In the genomic region with DNA sequence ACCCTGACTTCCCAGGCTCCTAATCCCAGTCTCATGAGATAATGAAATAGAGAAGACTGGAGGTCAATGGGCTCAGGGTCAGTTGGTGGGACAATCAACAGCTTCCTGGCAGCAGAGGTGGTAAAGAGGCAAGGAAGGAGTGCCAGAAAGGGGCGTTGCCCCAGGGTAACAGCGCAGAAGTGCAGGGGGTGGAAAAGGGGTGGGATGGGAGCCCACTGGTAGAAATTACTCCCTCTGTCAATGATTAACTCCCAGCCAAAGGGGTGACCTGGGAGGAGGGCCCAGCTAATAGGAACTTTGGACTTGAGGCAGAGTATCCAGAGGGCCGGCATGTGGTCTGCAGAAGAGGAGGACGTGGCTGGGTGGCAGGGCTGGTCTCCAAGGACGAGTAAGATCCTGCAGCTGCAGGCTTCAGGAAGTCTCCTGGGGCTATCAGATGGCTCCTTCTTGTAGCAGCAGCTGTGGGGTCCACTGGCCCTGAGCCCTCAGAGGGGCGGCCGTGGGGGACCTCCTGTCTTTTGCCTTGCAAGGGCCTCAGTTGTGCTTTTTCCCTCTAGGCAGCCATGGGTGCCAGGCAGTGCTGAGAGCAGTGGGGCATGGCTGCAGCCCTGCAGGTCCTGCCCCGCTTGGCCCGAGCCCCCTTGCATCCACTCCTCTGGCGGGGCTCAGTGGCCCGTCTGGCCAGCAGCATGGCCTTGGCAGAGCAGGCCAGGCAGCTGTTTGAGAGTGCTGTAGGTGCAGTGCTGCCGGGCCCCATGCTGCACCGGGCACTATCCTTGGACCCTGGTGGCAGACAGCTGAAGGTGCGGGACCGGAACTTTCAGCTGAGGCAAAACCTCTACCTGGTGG, we compare ENCODE assay signal across 1 cellular context.
TF ChIP-seq lines count a peak whose summit lies in the region.

No MANE protein-coding gene starts in this region.

TF ChIP-seq in HepG2, 621 proteins besides CTCF, POLR2A, EP300 and RAD21 (continued from another document and continues in another):
- TF ChIP-seq, protein P1, sequence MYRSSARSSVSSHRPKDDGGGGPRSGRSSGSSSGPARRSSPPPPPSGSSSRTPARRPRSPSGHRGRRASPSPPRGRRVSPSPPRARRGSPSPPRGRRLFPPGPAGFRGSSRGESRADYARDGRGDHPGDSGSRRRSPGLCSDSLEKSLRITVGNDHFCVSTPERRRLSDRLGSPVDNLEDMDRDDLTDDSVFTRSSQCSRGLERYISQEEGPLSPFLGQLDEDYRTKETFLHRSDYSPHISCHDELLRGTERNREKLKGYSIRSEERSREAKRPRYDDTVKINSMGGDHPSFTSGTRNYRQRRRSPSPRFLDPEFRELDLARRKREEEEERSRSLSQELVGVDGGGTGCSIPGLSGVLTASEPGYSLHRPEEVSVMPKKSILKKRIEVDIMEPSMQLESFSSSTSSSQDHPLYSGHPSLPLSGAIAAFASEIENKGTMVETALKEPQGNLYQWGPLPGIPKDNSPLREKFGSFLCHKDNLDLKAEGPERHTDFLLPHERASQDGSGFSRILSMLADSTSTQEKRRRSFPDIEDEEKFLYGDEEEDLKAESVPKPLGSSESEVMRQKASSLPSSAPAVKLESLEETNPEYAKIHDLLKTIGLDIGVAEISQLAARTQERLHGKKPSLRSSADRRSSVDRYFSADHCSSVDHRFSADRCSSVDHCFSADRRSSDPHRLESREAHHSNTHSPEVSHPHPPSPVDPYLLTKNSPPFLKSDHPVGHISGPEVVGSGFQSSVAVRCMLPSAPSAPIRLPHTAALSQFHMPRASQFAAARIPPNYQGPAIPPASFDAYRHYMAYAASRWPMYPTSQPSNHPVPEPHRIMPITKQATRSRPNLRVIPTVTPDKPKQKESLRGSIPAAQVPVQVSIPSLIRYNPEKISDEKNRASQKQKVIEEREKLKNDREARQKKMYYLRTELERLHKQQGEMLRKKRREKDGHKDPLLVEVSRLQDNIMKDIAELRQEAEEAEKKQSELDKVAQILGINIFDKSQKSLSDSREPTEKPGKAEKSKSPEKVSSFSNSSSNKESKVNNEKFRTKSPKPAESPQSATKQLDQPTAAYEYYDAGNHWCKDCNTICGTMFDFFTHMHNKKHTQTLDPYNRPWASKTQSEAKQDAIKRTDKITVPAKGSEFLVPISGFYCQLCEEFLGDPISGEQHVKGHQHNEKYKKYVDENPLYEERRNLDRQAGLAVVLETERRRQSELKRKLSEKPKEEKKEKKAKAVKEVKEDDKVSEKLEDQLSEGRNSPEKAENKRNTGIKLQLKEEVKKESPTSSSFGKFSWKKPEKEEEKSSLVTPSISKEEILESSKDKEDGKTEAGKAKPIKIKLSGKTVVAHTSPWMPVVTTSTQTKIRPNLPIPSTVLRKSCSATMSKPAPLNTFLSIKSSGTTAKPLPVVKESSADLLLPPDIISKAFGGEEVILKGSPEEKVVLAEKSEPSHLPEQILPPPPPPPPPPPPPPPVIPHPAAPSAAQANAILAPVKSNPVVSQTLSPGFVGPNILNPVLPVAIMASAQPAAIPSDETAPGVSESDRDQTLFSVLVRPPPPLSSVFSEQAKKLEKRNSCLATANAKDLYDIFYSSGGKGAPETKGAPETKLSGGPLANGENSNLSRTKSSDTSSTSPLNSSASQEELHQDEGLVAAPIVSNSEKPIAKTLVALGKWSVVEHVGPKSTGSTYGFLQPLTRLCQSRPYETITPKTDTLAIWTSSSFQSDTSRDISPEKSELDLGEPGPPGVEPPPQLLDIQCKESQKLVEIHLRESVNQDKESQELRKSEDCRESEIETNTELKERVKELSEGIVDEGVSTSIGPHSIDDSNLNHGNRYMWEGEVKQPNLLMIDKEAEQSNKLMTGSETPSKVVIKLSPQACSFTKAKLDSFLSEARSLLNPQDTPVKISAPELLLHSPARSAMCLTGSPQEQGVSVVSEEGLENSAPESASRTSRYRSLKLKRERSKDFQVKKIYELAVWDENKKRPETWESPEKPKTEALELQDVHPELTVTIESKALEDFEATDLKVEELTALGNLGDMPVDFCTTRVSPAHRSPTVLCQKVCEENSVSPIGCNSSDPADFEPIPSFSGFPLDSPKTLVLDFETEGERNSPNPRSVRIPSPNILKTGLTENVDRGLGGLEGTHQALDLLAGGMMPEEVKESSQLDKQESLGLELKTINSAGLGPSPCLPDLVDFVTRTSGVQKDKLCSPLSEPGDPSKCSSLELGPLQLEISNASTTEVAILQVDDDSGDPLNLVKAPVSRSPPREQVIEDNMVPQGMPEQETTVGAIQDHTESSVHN (CRISPR knock-in tag; IDR thresholded peaks at IDR 0.05) = no peak
- TF ChIP-seq ZMYM3 (CRISPR knock-in tag; IDR thresholded peaks at IDR 0.05) (no peak), ETV6 (CRISPR knock-in tag; conservative IDR thresholded peaks at IDR 0.05) (0 out of 2 replicates have a peak, but pooled peaks have one; percentile 23), KAT7 (CRISPR knock-in tag; IDR thresholded peaks at IDR 0.05; ENCODE audit: borderline replicate concordance) (no peak), RNF2 (conservative IDR thresholded peaks at IDR 0.05; ENCODE audit: low read depth) (no peak), GPN1 (CRISPR knock-in tag; IDR thresholded peaks at IDR 0.05; ENCODE audit: borderline replicate concordance) (no peak), ZNF225 (CRISPR knock-in tag; IDR thresholded peaks at IDR 0.05) (no peak), NR2C2 (CRISPR knock-in tag; IDR thresholded peaks at IDR 0.05; ENCODE audit: borderline replicate concordance) (peak; percentile 71; the same call in 1 of the 2 replicates), ZNF253 (CRISPR knock-in tag; IDR thresholded peaks at IDR 0.05; ENCODE audit: borderline replicate concordance) (no peak), ZMYM2 (CRISPR knock-in tag; IDR thresholded peaks at IDR 0.05) (no peak), ZNF543 (CRISPR knock-in tag; IDR thresholded peaks at IDR 0.05) (no peak), ZNF17 (CRISPR knock-in tag; IDR thresholded peaks at IDR 0.05) (no peak), WIZ (CRISPR knock-in tag; IDR thresholded peaks at IDR 0.05) (no peak), IKZF1 (IDR thresholded peaks at IDR 0.05) (no peak), ZNF431 (CRISPR knock-in tag; IDR thresholded peaks at IDR 0.05; ENCODE audit: borderline replicate concordance, low read depth) (peak; percentile 86; the same call in 1 of the 2 replicates), ZNF121 (CRISPR knock-in tag; IDR thresholded peaks at IDR 0.05) (no peak; the same call in 1 of the 2 replicates), RFX5 (IDR thresholded peaks at IDR 0.05; ENCODE audit: low read depth, low read length) (no peak), ZBTB20 (CRISPR knock-in tag; IDR thresholded peaks at IDR 0.05; ENCODE audit: borderline replicate concordance, low read depth) (peak; percentile 62; the same call in 1 of the 2 replicates), ZNF317 (CRISPR knock-in tag; IDR thresholded peaks at IDR 0.05) (no peak), ZKSCAN5 (CRISPR knock-in tag; IDR thresholded peaks at IDR 0.05) (no peak), ZNF460 (CRISPR knock-in tag; IDR thresholded peaks at IDR 0.05; ENCODE audit: borderline replicate concordance) (no peak), ZNF264 (CRISPR knock-in tag; IDR thresholded peaks at IDR 0.05) (no peak), HCFC1 (IDR thresholded peaks at IDR 0.05; ENCODE audit: low read depth, low read length) (no peak), MBNL3 (CRISPR knock-in tag; conservative IDR thresholded peaks at IDR 0.05) (no peak), SPEN (CRISPR knock-in tag; IDR thresholded peaks at IDR 0.05; ENCODE audit: low read depth) (peak; percentile 56; the same call in 1 of the 2 replicates), CHCHD3 (CRISPR knock-in tag; IDR thresholded peaks at IDR 0.05) (0 out of 2 replicates have a peak, but pooled peaks have one; percentile 76), SETDB1 (CRISPR knock-in tag; IDR thresholded peaks at IDR 0.05; ENCODE audit: borderline replicate concordance) (no peak), NBN (conservative IDR thresholded peaks at IDR 0.05) (no peak), SP5 (CRISPR knock-in tag; IDR thresholded peaks at IDR 0.05; ENCODE audit: borderline replicate concordance, low read depth) (peak; percentile 98), JDP2 (CRISPR knock-in tag; IDR thresholded peaks at IDR 0.05; ENCODE audit: borderline replicate concordance) (no peak; the same call in 1 of the 2 replicates), SAP130 (CRISPR knock-in tag; IDR thresholded peaks at IDR 0.05; ENCODE audit: low read depth) (peak; percentile 96), ZNF775 (CRISPR knock-in tag; IDR thresholded peaks at IDR 0.05; ENCODE audit: borderline replicate concordance) (0 out of 2 replicates have a peak, but pooled peaks have one; percentile 56), MAFF (IDR thresholded peaks at IDR 0.05; ENCODE audit: low read depth, low read length) (no peak), ZNF260 (CRISPR knock-in tag; IDR thresholded peaks at IDR 0.05; ENCODE audit: borderline replicate concordance, low read depth) (no peak), NR2F1 (CRISPR knock-in tag; IDR thresholded peaks at IDR 0.05) (peak; percentile 6 to 24; a peak in 1 of 4 replicates), PAF1 (CRISPR knock-in tag; IDR thresholded peaks at IDR 0.05) (no peak), AGO1 (IDR thresholded peaks at IDR 0.05; ENCODE audit: low read depth, low read length, poor library complexity, severe bottlenecking) (no peak), PRMT3 (CRISPR knock-in tag; IDR thresholded peaks at IDR 0.05; ENCODE audit: borderline replicate concordance, low read depth) (no peak)
- TF ChIP-seq, protein P2, sequence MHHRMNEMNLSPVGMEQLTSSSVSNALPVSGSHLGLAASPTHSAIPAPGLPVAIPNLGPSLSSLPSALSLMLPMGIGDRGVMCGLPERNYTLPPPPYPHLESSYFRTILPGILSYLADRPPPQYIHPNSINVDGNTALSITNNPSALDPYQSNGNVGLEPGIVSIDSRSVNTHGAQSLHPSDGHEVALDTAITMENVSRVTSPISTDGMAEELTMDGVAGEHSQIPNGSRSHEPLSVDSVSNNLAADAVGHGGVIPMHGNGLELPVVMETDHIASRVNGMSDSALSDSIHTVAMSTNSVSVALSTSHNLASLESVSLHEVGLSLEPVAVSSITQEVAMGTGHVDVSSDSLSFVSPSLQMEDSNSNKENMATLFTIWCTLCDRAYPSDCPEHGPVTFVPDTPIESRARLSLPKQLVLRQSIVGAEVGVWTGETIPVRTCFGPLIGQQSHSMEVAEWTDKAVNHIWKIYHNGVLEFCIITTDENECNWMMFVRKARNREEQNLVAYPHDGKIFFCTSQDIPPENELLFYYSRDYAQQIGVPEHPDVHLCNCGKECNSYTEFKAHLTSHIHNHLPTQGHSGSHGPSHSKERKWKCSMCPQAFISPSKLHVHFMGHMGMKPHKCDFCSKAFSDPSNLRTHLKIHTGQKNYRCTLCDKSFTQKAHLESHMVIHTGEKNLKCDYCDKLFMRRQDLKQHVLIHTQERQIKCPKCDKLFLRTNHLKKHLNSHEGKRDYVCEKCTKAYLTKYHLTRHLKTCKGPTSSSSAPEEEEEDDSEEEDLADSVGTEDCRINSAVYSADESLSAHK (CRISPR knock-in tag; IDR thresholded peaks at IDR 0.05; ENCODE audit: borderline replicate concordance) = no peak
- TF ChIP-seq, protein P3, sequence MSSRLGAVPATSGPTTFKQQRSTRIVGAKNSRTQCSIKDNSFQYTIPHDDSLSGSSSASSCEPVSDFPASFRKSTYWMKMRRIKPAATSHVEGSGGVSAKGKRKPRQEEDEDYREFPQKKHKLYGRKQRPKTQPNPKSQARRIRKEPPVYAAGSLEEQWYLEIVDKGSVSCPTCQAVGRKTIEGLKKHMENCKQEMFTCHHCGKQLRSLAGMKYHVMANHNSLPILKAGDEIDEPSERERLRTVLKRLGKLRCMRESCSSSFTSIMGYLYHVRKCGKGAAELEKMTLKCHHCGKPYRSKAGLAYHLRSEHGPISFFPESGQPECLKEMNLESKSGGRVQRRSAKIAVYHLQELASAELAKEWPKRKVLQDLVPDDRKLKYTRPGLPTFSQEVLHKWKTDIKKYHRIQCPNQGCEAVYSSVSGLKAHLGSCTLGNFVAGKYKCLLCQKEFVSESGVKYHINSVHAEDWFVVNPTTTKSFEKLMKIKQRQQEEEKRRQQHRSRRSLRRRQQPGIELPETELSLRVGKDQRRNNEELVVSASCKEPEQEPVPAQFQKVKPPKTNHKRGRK (CRISPR knock-in tag; IDR thresholded peaks at IDR 0.05) = no peak
- TF ChIP-seq, protein P4, sequence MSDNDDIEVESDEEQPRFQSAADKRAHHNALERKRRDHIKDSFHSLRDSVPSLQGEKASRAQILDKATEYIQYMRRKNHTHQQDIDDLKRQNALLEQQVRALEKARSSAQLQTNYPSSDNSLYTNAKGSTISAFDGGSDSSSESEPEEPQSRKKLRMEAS (IDR thresholded peaks at IDR 0.05) = peak; percentile 96
- TF ChIP-seq, protein P5, sequence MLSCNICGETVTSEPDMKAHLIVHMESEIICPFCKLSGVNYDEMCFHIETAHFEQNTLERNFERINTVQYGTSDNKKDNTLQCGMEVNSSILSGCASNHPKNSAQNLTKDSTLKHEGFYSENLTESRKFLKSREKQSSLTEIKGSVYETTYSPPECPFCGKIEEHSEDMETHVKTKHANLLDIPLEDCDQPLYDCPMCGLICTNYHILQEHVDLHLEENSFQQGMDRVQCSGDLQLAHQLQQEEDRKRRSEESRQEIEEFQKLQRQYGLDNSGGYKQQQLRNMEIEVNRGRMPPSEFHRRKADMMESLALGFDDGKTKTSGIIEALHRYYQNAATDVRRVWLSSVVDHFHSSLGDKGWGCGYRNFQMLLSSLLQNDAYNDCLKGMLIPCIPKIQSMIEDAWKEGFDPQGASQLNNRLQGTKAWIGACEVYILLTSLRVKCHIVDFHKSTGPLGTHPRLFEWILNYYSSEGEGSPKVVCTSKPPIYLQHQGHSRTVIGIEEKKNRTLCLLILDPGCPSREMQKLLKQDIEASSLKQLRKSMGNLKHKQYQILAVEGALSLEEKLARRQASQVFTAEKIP (CRISPR knock-in tag; IDR thresholded peaks at IDR 0.05; ENCODE audit: borderline replicate concordance) = no peak
- TF ChIP-seq, protein P6, sequence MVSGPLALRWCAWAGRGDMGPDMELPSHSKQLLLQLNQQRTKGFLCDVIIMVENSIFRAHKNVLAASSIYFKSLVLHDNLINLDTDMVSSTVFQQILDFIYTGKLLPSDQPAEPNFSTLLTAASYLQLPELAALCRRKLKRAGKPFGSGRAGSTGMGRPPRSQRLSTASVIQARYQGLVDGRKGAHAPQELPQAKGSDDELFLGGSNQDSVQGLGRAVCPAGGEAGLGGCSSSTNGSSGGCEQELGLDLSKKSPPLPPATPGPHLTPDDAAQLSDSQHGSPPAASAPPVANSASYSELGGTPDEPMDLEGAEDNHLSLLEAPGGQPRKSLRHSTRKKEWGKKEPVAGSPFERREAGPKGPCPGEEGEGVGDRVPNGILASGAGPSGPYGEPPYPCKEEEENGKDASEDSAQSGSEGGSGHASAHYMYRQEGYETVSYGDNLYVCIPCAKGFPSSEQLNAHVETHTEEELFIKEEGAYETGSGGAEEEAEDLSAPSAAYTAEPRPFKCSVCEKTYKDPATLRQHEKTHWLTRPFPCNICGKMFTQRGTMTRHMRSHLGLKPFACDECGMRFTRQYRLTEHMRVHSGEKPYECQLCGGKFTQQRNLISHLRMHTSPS (CRISPR knock-in tag; IDR thresholded peaks at IDR 0.05; ENCODE audit: low read depth) = no peak
- TF ChIP-seq, protein P7, sequence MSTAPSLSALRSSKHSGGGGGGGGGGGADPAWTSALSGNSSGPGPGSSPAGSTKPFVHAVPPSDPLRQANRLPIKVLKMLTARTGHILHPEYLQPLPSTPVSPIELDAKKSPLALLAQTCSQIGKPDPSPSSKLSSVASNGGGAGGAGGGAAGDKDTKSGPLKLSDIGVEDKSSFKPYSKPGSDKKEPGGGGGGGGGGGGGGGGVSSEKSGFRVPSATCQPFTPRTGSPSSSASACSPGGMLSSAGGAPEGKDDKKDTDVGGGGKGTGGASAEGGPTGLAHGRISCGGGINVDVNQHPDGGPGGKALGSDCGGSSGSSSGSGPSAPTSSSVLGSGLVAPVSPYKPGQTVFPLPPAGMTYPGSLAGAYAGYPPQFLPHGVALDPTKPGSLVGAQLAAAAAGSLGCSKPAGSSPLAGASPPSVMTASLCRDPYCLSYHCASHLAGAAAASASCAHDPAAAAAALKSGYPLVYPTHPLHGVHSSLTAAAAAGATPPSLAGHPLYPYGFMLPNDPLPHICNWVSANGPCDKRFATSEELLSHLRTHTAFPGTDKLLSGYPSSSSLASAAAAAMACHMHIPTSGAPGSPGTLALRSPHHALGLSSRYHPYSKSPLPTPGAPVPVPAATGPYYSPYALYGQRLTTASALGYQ (CRISPR knock-in tag; IDR thresholded peaks at IDR 0.05) = no peak; the same call in 1 of the 2 replicates
